1 cellular context compared by ENCODE assay signal in genomic region chr9:14372437-14373318, GRCh38.
TF ChIP-seq lines count a peak whose summit lies in the region.

No MANE protein-coding gene starts in this region.

TF ChIP-seq in HCT116, 20 proteins besides CTCF, POLR2A, EP300 and RAD21 (continued from another document):
- no peak for TF ChIP-seq REST (IDR thresholded peaks at IDR 0.05; ENCODE audit: low read depth)
- TF ChIP-seq SIN3A (IDR thresholded peaks at IDR 0.05; ENCODE audit: low read depth): 0 out of 2 replicates have a peak, but pooled peaks have one; percentile 36
- TF ChIP-seq EZH2phosphoT487 (IDR thresholded peaks at IDR 0.05; ENCODE audit: borderline replicate concordance): no peak
- TF ChIP-seq FOSL1 (IDR thresholded peaks at IDR 0.05; ENCODE audit: low read depth): peak; percentile 58
- no peak for TF ChIP-seq ATF3 (IDR thresholded peaks at IDR 0.05)
TF ChIP-seq in HCT116: peak in this region for 4.
